9 cellular contexts compared by ENCODE assay signal in the genomic region with DNA sequence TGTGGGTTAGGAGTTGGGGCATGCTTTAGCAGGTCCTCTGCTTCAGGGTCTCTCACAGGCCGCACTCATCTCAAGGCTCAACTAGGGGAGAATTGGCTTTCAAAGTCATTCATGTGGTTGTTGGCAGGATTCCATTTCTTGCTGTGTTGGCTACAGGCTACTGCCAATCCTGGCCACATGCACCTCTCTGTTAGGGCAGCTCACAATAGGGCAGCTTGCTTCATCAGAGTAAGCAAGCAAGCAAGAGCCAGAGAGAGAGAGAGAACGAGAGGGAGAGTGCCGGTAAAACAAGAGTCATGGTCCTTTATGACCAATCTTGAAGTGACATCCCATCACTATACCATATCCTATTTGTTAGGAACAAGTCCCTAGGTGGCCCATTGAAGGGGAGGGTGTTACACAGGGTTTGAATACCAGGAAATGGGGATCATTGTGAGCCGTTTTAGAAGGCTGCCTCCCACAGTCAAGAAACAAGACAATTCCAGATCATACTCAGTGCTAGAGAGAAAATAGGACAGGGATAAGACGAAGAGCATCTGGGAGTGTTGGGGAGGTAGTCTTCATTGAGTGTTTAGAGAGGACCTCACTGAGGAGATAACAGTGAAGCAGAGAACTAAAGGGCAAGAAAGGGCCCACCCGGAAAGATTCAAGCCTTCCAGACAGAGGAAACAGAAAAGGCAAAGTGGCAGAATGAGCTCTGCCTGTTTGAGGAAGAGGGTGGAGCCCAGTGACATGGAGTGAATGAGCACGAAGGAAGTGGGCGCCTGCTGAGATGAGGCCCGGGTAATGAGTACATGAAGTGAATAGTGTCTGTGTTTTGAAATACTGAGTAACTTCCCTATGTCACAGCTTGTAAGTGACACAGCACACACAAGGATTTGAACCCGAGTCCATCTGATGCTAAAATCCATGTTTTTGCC. TPM values are rescaled to one million over a fixed set of nuclear protein-coding genes. Genes with fewer than 3 reads are reported as not detected.
A peak's percentile ranks its signal among the peaks of the same experiment; 100 is the strongest.
DNase-seq lines count a peak whose midpoint lies in the region; ATAC-seq and TF ChIP-seq lines count a peak whose summit lies in the region.
"Had no signal": no experiment of that assay in that cellular context is flagged by ENCODE, and none has a peak within 500 bp of the region (broad histone marks: within the 10 kb centered on the region; RNA-seq: fewer than 3 reads in every experiment).

No MANE protein-coding gene starts in this region.

- TF ChIP-seq POLR2A in gastroesophageal sphincter (IDR thresholded peaks at IDR 0.05) = no peak

- no peak for TF ChIP-seq CTCF in gastroesophageal sphincter (IDR thresholded peaks at IDR 0.05)

- ATAC-seq in gastroesophageal sphincter = peak; percentile 61
- ATAC-seq in GM19463 (IDR thresholded peaks at IDR 0.05; ENCODE audit: unreplicated experiment) = no peak
- ATAC-seq: A549 had no signal

- no peak for TF ChIP-seq EP300 in gastroesophageal sphincter (IDR thresholded peaks at IDR 0.05)

- H3K4me1 ChIP-seq in gastroesophageal sphincter = no peaks in the 10 kb centered on the region
- H3K4me1 ChIP-seq: A549 had no signal

- H3K27me3 ChIP-seq in gastroesophageal sphincter = no peaks in the 10 kb centered on the region

- H3K27ac ChIP-seq in gastroesophageal sphincter = peak overlapping the region in 3 of 4 donors; percentile 38 to 62 (median 39)
- H3K27ac ChIP-seq: A549 had no signal

- no peaks in the 10 kb centered on the region for H3K9me3 ChIP-seq in gastroesophageal sphincter
- H3K9me3 ChIP-seq: A549 had no signal

- no peaks in the 10 kb centered on the region for H3K36me3 ChIP-seq in gastroesophageal sphincter

- no peak overlapping the region for H3K4me3 ChIP-seq in gastroesophageal sphincter
- H3K4me3 ChIP-seq: A549 had no signal

- DNase-seq in activated CD4-positive, CD25-positive, alpha-beta regulatory T cell (lab: John Stamatoyannopoulos, UW) = peak; percentile 2 to 30 (median 16)
- no peak for DNase-seq in activated CD4-positive, CD25-positive, alpha-beta regulatory T cell treated with anti-CD3 and anti-CD28 coated beads, Interleukin-2, amount 50 U/mL, for 72 hours
- DNase-seq in activated T-cell treated with anti-CD3 and anti-CD28 coated beads for 4 hours (peak; percentile 35), NCI-H2107 (lab: John Stamatoyannopoulos, UW) (no peak), HT-29 (ENCODE audit: low spot score) (no peak)
- DNase-seq in stimulated activated CD4-positive, alpha-beta T cell treated with anti-CD3 and anti-CD28 coated beads, Interleukin-15, amount 100 ng/mL, for 48 hours (ENCODE audit: low read depth in 2 of 2) = peak; percentile 55 to 59

- 49 to 73% methylated on average over 9 of the region's 10 CpGs for WGBS in gastroesophageal sphincter (ENCODE audit: low coverage in 1 of 2), 2 donors

RNA-seq across cellular contexts. Expression of gene TLR2, which starts 32.8 kb away (rescaled TPM):
- total RNA-seq in gastroesophageal sphincter = 10 to 100 TPM in 2 of 4 donors, 1 to 10 TPM in 2; 4.3 to 30.0 (median 13.7) TPM
- not detected in 2 replicates for total RNA-seq in HT-29 (2014; rRNA removed; shearing (Covaris generic))

Comparison
In these comparisons a context has a peak if more than half of its experiments do, and no peak if none do; other contexts are left out.
1. DNase-seq: peak in activated CD4-positive, CD25-positive, alpha-beta regulatory T cell (4 of 4), activated T-cell treated with anti-CD3 and anti-CD28 coated beads for 4 hours (single experiment) and stimulated activated CD4-positive, alpha-beta T cell treated with anti-CD3 and anti-CD28 coated beads, Interleukin-15, amount 100 ng/mL, for 48 hours (2 of 2); none in activated CD4-positive, CD25-positive, alpha-beta regulatory T cell treated with anti-CD3 and anti-CD28 coated beads, Interleukin-2, amount 50 U/mL, for 72 hours (single experiment), NCI-H2107 (single experiment) and HT-29 (single experiment).